1 cellular context compared by ENCODE assay signal in the genomic region with DNA sequence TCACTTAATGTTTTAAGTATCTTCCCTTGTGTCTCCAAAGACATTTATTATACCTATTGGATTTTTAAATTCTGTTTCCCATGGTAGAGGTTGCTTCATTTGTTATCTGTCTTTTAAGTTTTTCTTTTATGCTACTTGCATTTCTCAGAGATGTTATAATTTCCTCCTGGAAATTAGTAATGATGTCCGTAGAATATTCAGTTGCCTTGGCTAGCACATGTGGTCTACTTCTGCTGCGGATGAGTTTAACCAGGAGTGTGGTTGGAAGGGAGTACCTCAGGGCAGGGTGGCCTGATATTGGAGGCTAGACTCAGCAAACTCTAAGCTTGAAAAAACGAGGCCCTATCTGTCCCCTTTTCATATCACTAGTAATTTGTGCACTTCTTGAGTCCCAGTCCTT.
TF ChIP-seq lines count a peak whose summit lies in the region.

No MANE protein-coding gene starts in this region.

TF ChIP-seq in endothelial cell of umbilical vein, 7 proteins besides CTCF, POLR2A, EP300 and RAD21 (continued from another document):
- TF ChIP-seq GATA2 (IDR thresholded peaks at IDR 0.05; ENCODE audit: insufficient read depth, insufficient read length, low read depth, low read length), result peak; percentile 15
- TF ChIP-seq FOS (IDR thresholded peaks at IDR 0.05; ENCODE audit: borderline replicate concordance, insufficient read depth, low read length), result peak; percentile 52
- no peak for TF ChIP-seq MAX (IDR thresholded peaks at IDR 0.05; ENCODE audit: insufficient read depth, insufficient read length)
- TF ChIP-seq JUN (IDR thresholded peaks at IDR 0.05; ENCODE audit: borderline replicate concordance, insufficient read depth, insufficient read length, low read depth), result no peak
